Comparison of ENCODE assay signal across 1 cellular context in the genomic region with DNA sequence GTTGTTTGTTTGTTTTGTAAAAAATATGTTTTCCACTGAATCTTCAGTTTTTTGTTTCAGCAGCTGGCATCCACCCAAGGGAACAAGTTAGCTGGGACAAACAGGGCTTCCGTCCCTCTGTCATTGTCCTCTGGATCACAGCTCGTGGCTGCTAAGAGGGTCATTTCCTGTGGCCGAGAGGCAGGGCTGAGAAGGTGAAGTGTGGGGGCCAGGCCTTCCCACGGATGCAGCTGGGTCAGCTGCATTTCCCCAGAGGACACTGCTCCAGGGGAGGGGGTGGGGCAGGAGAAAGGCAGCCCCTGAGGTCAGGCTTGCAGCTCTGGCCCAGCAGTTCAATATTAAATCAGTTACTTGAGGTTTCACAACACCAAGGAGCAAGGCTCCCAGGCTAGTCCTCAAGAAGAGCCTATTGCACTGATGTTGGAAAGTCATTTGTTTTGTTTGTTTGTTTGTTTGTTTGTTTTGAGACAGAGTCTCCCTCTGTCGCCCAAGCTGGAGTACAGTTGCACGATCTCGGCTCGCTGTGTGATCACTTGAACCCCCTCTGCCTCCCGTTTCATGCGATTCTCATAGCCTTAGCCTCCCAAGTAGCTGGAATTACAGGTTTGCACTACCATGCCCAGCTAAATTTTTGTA.
TF ChIP-seq lines count a peak whose summit lies in the region.

No MANE protein-coding gene starts in this region.

TF ChIP-seq in HepG2, 621 proteins besides CTCF, POLR2A, EP300 and RAD21 (continued from another document):
- TF ChIP-seq, protein P1, sequence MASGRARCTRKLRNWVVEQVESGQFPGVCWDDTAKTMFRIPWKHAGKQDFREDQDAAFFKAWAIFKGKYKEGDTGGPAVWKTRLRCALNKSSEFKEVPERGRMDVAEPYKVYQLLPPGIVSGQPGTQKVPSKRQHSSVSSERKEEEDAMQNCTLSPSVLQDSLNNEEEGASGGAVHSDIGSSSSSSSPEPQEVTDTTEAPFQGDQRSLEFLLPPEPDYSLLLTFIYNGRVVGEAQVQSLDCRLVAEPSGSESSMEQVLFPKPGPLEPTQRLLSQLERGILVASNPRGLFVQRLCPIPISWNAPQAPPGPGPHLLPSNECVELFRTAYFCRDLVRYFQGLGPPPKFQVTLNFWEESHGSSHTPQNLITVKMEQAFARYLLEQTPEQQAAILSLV (CRISPR knock-in tag; IDR thresholded peaks at IDR 0.05; ENCODE audit: borderline replicate concordance): no peak
- TF ChIP-seq RXRB (CRISPR knock-in tag; IDR thresholded peaks at IDR 0.05; ENCODE audit: borderline replicate concordance) (no peak), RFX1 (IDR thresholded peaks at IDR 0.05) (no peak), NR2F6 (IDR thresholded peaks at IDR 0.05) (no peak; the same call in 1 of the 2 replicates), NR2F6 (CRISPR knock-in tag; IDR thresholded peaks at IDR 0.05) (peak; percentile 32; the same call in 1 of the 2 replicates), ETV5 (CRISPR knock-in tag; IDR thresholded peaks at IDR 0.05; ENCODE audit: borderline replicate concordance) (peak; percentile 17; the same call in 1 of the 2 replicates), ZFP62 (CRISPR knock-in tag; IDR thresholded peaks at IDR 0.05) (no peak), RBM39 (IDR thresholded peaks at IDR 0.05; ENCODE audit: low read depth, low read length, poor library complexity, severe bottlenecking) (no peak), SRSF4 (IDR thresholded peaks at IDR 0.05; ENCODE audit: low read depth, low read length, poor library complexity, severe bottlenecking) (no peak), EEA1 (CRISPR knock-in tag; IDR thresholded peaks at IDR 0.05; ENCODE audit: borderline replicate concordance) (no peak), SALL1 (CRISPR knock-in tag; IDR thresholded peaks at IDR 0.05) (peak; percentile 77), SUZ12 (IDR thresholded peaks at IDR 0.05; ENCODE audit: low read depth, low read length) (no peak), RORA (CRISPR knock-in tag; IDR thresholded peaks at IDR 0.05) (no peak), ZNF549 (CRISPR knock-in tag; IDR thresholded peaks at IDR 0.05) (no peak), MIER2 (CRISPR knock-in tag; IDR thresholded peaks at IDR 0.05) (no peak), TGIF2 (CRISPR knock-in tag; IDR thresholded peaks at IDR 0.05) (no peak), ZNF776 (CRISPR knock-in tag; IDR thresholded peaks at IDR 0.05) (no peak), ZNF569 (CRISPR knock-in tag; IDR thresholded peaks at IDR 0.05; ENCODE audit: borderline replicate concordance) (no peak), PAF1 (CRISPR knock-in tag; IDR thresholded peaks at IDR 0.05) (no peak), ZBTB21 (CRISPR knock-in tag; IDR thresholded peaks at IDR 0.05) (no peak), SP4 (CRISPR knock-in tag; IDR thresholded peaks at IDR 0.05) (no peak), ZMYM2 (CRISPR knock-in tag; IDR thresholded peaks at IDR 0.05) (no peak), SKI (IDR thresholded peaks at IDR 0.05; ENCODE audit: partially characterized antibody) (no peak), ZNF543 (CRISPR knock-in tag; IDR thresholded peaks at IDR 0.05) (no peak), ZNF879 (CRISPR knock-in tag; IDR thresholded peaks at IDR 0.05) (no peak), GABPA (IDR thresholded peaks at IDR 0.05; ENCODE audit: low read depth, low read length) (no peak), GABPA (CRISPR knock-in tag; IDR thresholded peaks at IDR 0.05; ENCODE audit: low read depth) (peak; percentile 66), SOX6 (IDR thresholded peaks at IDR 0.05) (no peak), SOX6 (CRISPR knock-in tag; IDR thresholded peaks at IDR 0.05) (peak; percentile 59; the same call in 1 of the 2 replicates), ZNF431 (CRISPR knock-in tag; IDR thresholded peaks at IDR 0.05; ENCODE audit: borderline replicate concordance, low read depth) (no peak), POLR2AphosphoS5 (IDR thresholded peaks at IDR 0.05; ENCODE audit: low read depth, low read length) (no peak), NBN (conservative IDR thresholded peaks at IDR 0.05) (no peak), MYNN (CRISPR knock-in tag; IDR thresholded peaks at IDR 0.05; ENCODE audit: low read depth) (no peak), EHMT2 (IDR thresholded peaks at IDR 0.05; ENCODE audit: borderline replicate concordance, low read depth, low read length) (no peak), MTF2 (CRISPR knock-in tag; IDR thresholded peaks at IDR 0.05; ENCODE audit: borderline replicate concordance) (no peak), ZNF550 (CRISPR knock-in tag; IDR thresholded peaks at IDR 0.05; ENCODE audit: borderline replicate concordance) (no peak), GATAD1 (CRISPR knock-in tag; IDR thresholded peaks at IDR 0.05) (no peak), ZNF451 (CRISPR knock-in tag; IDR thresholded peaks at IDR 0.05) (no peak), ZIK1 (CRISPR knock-in tag; IDR thresholded peaks at IDR 0.05; ENCODE audit: borderline replicate concordance, low read depth) (no peak)
- TF ChIP-seq, protein P2, sequence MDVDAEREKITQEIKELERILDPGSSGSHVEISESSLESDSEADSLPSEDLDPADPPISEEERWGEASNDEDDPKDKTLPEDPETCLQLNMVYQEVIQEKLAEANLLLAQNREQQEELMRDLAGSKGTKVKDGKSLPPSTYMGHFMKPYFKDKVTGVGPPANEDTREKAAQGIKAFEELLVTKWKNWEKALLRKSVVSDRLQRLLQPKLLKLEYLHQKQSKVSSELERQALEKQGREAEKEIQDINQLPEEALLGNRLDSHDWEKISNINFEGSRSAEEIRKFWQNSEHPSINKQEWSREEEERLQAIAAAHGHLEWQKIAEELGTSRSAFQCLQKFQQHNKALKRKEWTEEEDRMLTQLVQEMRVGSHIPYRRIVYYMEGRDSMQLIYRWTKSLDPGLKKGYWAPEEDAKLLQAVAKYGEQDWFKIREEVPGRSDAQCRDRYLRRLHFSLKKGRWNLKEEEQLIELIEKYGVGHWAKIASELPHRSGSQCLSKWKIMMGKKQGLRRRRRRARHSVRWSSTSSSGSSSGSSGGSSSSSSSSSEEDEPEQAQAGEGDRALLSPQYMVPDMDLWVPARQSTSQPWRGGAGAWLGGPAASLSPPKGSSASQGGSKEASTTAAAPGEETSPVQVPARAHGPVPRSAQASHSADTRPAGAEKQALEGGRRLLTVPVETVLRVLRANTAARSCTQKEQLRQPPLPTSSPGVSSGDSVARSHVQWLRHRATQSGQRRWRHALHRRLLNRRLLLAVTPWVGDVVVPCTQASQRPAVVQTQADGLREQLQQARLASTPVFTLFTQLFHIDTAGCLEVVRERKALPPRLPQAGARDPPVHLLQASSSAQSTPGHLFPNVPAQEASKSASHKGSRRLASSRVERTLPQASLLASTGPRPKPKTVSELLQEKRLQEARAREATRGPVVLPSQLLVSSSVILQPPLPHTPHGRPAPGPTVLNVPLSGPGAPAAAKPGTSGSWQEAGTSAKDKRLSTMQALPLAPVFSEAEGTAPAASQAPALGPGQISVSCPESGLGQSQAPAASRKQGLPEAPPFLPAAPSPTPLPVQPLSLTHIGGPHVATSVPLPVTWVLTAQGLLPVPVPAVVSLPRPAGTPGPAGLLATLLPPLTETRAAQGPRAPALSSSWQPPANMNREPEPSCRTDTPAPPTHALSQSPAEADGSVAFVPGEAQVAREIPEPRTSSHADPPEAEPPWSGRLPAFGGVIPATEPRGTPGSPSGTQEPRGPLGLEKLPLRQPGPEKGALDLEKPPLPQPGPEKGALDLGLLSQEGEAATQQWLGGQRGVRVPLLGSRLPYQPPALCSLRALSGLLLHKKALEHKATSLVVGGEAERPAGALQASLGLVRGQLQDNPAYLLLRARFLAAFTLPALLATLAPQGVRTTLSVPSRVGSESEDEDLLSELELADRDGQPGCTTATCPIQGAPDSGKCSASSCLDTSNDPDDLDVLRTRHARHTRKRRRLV (CRISPR knock-in tag; IDR thresholded peaks at IDR 0.05): no peak
- TF ChIP-seq, protein P3, sequence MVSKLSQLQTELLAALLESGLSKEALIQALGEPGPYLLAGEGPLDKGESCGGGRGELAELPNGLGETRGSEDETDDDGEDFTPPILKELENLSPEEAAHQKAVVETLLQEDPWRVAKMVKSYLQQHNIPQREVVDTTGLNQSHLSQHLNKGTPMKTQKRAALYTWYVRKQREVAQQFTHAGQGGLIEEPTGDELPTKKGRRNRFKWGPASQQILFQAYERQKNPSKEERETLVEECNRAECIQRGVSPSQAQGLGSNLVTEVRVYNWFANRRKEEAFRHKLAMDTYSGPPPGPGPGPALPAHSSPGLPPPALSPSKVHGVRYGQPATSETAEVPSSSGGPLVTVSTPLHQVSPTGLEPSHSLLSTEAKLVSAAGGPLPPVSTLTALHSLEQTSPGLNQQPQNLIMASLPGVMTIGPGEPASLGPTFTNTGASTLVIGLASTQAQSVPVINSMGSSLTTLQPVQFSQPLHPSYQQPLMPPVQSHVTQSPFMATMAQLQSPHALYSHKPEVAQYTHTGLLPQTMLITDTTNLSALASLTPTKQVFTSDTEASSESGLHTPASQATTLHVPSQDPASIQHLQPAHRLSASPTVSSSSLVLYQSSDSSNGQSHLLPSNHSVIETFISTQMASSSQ (IDR thresholded peaks at IDR 0.05; ENCODE audit: low read depth): no peak
- TF ChIP-seq, protein P3 (CRISPR knock-in tag; IDR thresholded peaks at IDR 0.05; ENCODE audit: borderline replicate concordance): no peak
- TF ChIP-seq, protein P4, sequence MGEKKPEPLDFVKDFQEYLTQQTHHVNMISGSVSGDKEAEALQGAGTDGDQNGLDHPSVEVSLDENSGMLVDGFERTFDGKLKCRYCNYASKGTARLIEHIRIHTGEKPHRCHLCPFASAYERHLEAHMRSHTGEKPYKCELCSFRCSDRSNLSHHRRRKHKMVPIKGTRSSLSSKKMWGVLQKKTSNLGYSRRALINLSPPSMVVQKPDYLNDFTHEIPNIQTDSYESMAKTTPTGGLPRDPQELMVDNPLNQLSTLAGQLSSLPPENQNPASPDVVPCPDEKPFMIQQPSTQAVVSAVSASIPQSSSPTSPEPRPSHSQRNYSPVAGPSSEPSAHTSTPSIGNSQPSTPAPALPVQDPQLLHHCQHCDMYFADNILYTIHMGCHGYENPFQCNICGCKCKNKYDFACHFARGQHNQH (CRISPR knock-in tag; IDR thresholded peaks at IDR 0.05): 0 out of 2 replicates have a peak, but pooled peaks have one; percentile 17
- TF ChIP-seq, protein P5, sequence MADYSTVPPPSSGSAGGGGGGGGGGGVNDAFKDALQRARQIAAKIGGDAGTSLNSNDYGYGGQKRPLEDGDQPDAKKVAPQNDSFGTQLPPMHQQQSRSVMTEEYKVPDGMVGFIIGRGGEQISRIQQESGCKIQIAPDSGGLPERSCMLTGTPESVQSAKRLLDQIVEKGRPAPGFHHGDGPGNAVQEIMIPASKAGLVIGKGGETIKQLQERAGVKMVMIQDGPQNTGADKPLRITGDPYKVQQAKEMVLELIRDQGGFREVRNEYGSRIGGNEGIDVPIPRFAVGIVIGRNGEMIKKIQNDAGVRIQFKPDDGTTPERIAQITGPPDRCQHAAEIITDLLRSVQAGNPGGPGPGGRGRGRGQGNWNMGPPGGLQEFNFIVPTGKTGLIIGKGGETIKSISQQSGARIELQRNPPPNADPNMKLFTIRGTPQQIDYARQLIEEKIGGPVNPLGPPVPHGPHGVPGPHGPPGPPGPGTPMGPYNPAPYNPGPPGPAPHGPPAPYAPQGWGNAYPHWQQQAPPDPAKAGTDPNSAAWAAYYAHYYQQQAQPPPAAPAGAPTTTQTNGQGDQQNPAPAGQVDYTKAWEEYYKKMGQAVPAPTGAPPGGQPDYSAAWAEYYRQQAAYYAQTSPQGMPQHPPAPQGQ (CRISPR knock-in tag; IDR thresholded peaks at IDR 0.05; ENCODE audit: borderline replicate concordance): no peak
